Comparison of ENCODE assay signal across 31 cellular contexts in genomic region chr2:201579536-201579935, GRCh38.
DNase-seq lines count a peak whose midpoint lies in the region; ATAC-seq and TF ChIP-seq lines count a peak whose summit lies in the region.
"Had no signal": no experiment of that assay in that cellular context is flagged by ENCODE, and none has a peak within 500 bp of the region (broad histone marks: within the 10 kb centered on the region; RNA-seq: fewer than 3 reads in every experiment).

No MANE protein-coding gene starts in this region.

- peak overlapping the region; percentile 65 for H3K27ac Mint-ChIP-seq in Caco-2 (ENCODE audit: unreplicated experiment)
- H3K27ac Mint-ChIP-seq: activated CD4-positive, alpha-beta T cell treated with anti-CD3 and anti-CD28 coated beads, Interleukin-2, amount 10 ng/mL, durations not matched to agents 7 days and 5 days; activated naive CD8-positive, alpha-beta T cell; T-cell had no signal

- H3K27me3 ChIP-seq in Caco-2 (replicated peaks; ENCODE audit: control insufficient read depth, insufficient read depth, low read length) (no peaks in the 10 kb centered on the region), fibroblast of lung (ENCODE audit: control insufficient read depth, insufficient read depth, low read length) (no peaks in the 10 kb centered on the region), osteoblast (ENCODE audit: insufficient read depth, low read length) (no peaks in the 10 kb centered on the region)
- H3K27me3 ChIP-seq: ascending aorta; BLaER1 treated with 17β-estradiol and CSF1 and Interleukin-3, amounts not matched to agents 10 nM and 100 nM; dorsolateral prefrontal cortex; esophagus squamous epithelium; pancreas had no signal

- H2AFZ ChIP-seq in fibroblast of lung (ENCODE audit: low read length), result no peak overlapping the region
- H2AFZ ChIP-seq in osteoblast (ENCODE audit: low read length), result no peak overlapping the region

- no peaks in the 10 kb centered on the region for H3K27me3 Mint-ChIP-seq in Caco-2 (ENCODE audit: insufficient read depth, unreplicated experiment)

- BruUV-seq in Caco-2 (replicated peaks; lab: Mats Ljungman, UMichigan), result no TSS peak

- CTCF ChIA-PET in Caco-2 (lab: Charles Lee), result no interaction called here

- H3K4me1 ChIP-seq in Caco-2 (peaks cover 19% of the 10 kb centered on the region), fibroblast of lung (ENCODE audit: control insufficient read depth, extremely low read depth, insufficient read depth, low read length) (peaks cover 3% of the 10 kb centered on the region), osteoblast (ENCODE audit: insufficient read depth, low read length) (peaks cover 14% of the 10 kb centered on the region)
- H3K4me1 ChIP-seq: ascending aorta, esophagus squamous epithelium, pancreas had no signal

- no peak overlapping the region for H3K27ac ChIP-seq in fibroblast of lung (ENCODE audit: insufficient read depth, low read length)
- H3K27ac ChIP-seq in osteoblast (ENCODE audit: low read depth, low read length), result peak overlapping the region; percentile 57
- H3K27ac ChIP-seq: ascending aorta; BLaER1 treated with 17β-estradiol and CSF1 and Interleukin-3, amounts not matched to agents 10 nM and 100 nM; dorsolateral prefrontal cortex; esophagus squamous epithelium; pancreas; thoracic aorta had no signal

- no peaks in the 10 kb centered on the region for H3K9me3 Mint-ChIP-seq in Caco-2 (ENCODE audit: unreplicated experiment)
- H3K9me3 Mint-ChIP-seq: activated CD4-positive, alpha-beta T cell treated with anti-CD3 and anti-CD28 coated beads, Interleukin-2, amount 10 ng/mL, durations not matched to agents 7 days and 5 days; T-cell had no signal

- H3K4me3 ChIP-seq in Caco-2 (ENCODE audit: low read depth, low read length), result no peak overlapping the region
- H3K4me3 ChIP-seq in fibroblast of lung (replicated peaks in 1 of 4; ENCODE audit: control extremely low read depth in 1 of 4, insufficient read depth in 1 of 4, low read depth in 3 of 4, low read length in 4 of 4), result no peak overlapping the region
- H3K4me3 ChIP-seq in osteoblast (ENCODE audit: insufficient read depth, low read length), result no peak overlapping the region
- H3K4me3 ChIP-seq: ascending aorta; BLaER1 treated with 17β-estradiol and CSF1 and Interleukin-3, amounts not matched to agents 10 nM and 100 nM; dorsolateral prefrontal cortex; esophagus squamous epithelium; pancreas; thoracic aorta had no signal

- intact Hi-C loops in Caco-2 (cut with micrococcal nuclease; ENCODE audit: unreplicated experiment), result no loop called here

- H3K4me2 ChIP-seq in fibroblast of lung (ENCODE audit: extremely low read depth, insufficient read depth, low read length) (no peak overlapping the region), osteoblast (ENCODE audit: insufficient read depth, low read length) (peak overlapping the region; percentile 39)
- H3K4me2 ChIP-seq: BLaER1 treated with 17β-estradiol and CSF1 and Interleukin-3, amounts not matched to agents 10 nM and 100 nM had no signal

- H3K79me2 ChIP-seq in fibroblast of lung (ENCODE audit: control insufficient read depth, insufficient read depth, low read length) (no peaks in the 10 kb centered on the region), osteoblast (ENCODE audit: insufficient read depth, low read length) (no peaks in the 10 kb centered on the region)

- POLR2A ChIA-PET in Caco-2 (lab: Charles Lee), result no interaction called here

- peaks cover 20% of the 10 kb centered on the region for H3K4me1 Mint-ChIP-seq in Caco-2 (ENCODE audit: low read depth, unreplicated experiment)
- H3K4me1 Mint-ChIP-seq: activated CD4-positive, alpha-beta T cell treated with anti-CD3 and anti-CD28 coated beads, Interleukin-2, amount 10 ng/mL, durations not matched to agents 7 days and 5 days; T-cell had no signal

- H3K9me3 ChIP-seq in Caco-2 (no peaks in the 10 kb centered on the region), fibroblast of lung (ENCODE audit: control insufficient read depth, insufficient read depth, low read depth, low read length) (no peaks in the 10 kb centered on the region), osteoblast (ENCODE audit: low read depth, low read length) (no peaks in the 10 kb centered on the region)
- H3K9me3 ChIP-seq: ascending aorta; BLaER1 treated with 17β-estradiol and CSF1 and Interleukin-3, amounts not matched to agents 10 nM and 100 nM; esophagus squamous epithelium; pancreas; thoracic aorta had no signal

- ATAC-seq in SK-N-SH treated with all-trans-retinoic acid at 6 μM for 48 hours, result 0 out of 3 replicates have a peak, but pooled peaks have one; percentile 21
- no peak for ATAC-seq in HG03097 (IDR thresholded peaks at IDR 0.05; ENCODE audit: low FRiP score, unreplicated experiment)
- no peak for ATAC-seq in GM19455 (IDR thresholded peaks at IDR 0.05; ENCODE audit: unreplicated experiment)
- ATAC-seq: left colon, pancreas, T-cell had no signal

- H3K36me3 ChIP-seq in Caco-2 (ENCODE audit: control insufficient read depth, insufficient read depth, low read length) (no peaks in the 10 kb centered on the region), fibroblast of lung (ENCODE audit: control insufficient read depth, insufficient read depth, low read length) (no peaks in the 10 kb centered on the region), osteoblast (ENCODE audit: insufficient read depth, low read length) (no peaks in the 10 kb centered on the region)
- H3K36me3 ChIP-seq: ascending aorta; BLaER1 treated with 17β-estradiol and CSF1 and Interleukin-3, amounts not matched to agents 10 nM and 100 nM; esophagus squamous epithelium; pancreas; thoracic aorta had no signal

- H4K20me1 ChIP-seq in fibroblast of lung (ENCODE audit: control insufficient read depth, extremely low read depth, insufficient read depth, low read length), result no peaks in the 10 kb centered on the region
- no peaks in the 10 kb centered on the region for H4K20me1 ChIP-seq in osteoblast (ENCODE audit: insufficient read depth, low read length)
- H4K20me1 ChIP-seq: BLaER1 treated with 17β-estradiol and CSF1 and Interleukin-3, amounts not matched to agents 10 nM and 100 nM had no signal

- DNase-seq in Caco-2 (no peak), fibroblast of lung (ENCODE audit: low read depth in 2 of 2) (peak; percentile 3 to 66), osteoblast (ENCODE audit: insufficient read length, low spot score, missing footprints) (no peak)
- DNase-seq in activated CD4-positive, alpha-beta T cell treated with anti-CD3 and anti-CD28 coated beads, Interleukin-2, amount 50 U/mL, for 48 hours, result no peak
- DNase-seq: ACHN; activated CD4-positive, alpha-beta T cell treated with anti-CD3 and anti-CD28 coated beads, Interleukin-2, amount 10 ng/mL, durations not matched to agents 7 days and 5 days; activated effector memory CD4-positive, alpha-beta T cell treated with Interleukin-2 at 50 U/mL for 16 hours; activated T-cell treated with anti-CD3 and anti-CD28 coated beads, Interleukin-2, amount 50 U/mL, for 1 hour; COR-L47; dorsolateral prefrontal cortex; esophagus squamous epithelium; GF-D8; hypothalamus; left colon; mammary epithelial cell; MV-4-11; NCI-H1436 treated with DMSO at 0.1 percent for 48 hours; NCI-H2081 treated with DMSO at 0.1 percent for 48 hours; NCI-H345; NCI-H774; pancreas; small intestine; stimulated activated naive CD4-positive, alpha-beta T cell; T-cell had no signal

- H3K9ac ChIP-seq in fibroblast of lung (ENCODE audit: insufficient read depth, low read length), result no peak overlapping the region
- H3K9ac ChIP-seq: BLaER1 treated with 17β-estradiol and CSF1 and Interleukin-3, amounts not matched to agents 10 nM and 100 nM had no signal

- H3K4me3 Mint-ChIP-seq in Caco-2 (ENCODE audit: unreplicated experiment), result no peak overlapping the region
- H3K4me3 Mint-ChIP-seq: activated CD4-positive, alpha-beta T cell treated with anti-CD3 and anti-CD28 coated beads, Interleukin-2, amount 10 ng/mL, durations not matched to agents 7 days and 5 days; activated naive CD8-positive, alpha-beta T cell; T-cell had no signal

- no peak for TF ChIP-seq CTCF in Caco-2 (IDR thresholded peaks at IDR 0.05; ENCODE audit: insufficient read depth in 1 of 2, low read depth in 1 of 2, low read length in 1 of 2, severe bottlenecking in 1 of 2, unreplicated experiment in 1 of 2)
- no peak for TF ChIP-seq CTCF in fibroblast of lung (conservative IDR thresholded peaks at IDR 0.05 in 1 of 2, IDR thresholded peaks at IDR 0.05 in 1 of 2; ENCODE audit: low read depth in 1 of 2, low read length in 2 of 2)
- TF ChIP-seq CTCF in osteoblast (IDR thresholded peaks at IDR 0.05; ENCODE audit: extremely low read depth, low read depth, low read length), result no peak

- H3K36me3 Mint-ChIP-seq in Caco-2 (ENCODE audit: insufficient read depth, unreplicated experiment), result no peaks in the 10 kb centered on the region
- H3K36me3 Mint-ChIP-seq: activated naive CD8-positive, alpha-beta T cell; T-cell had no signal

TF ChIP-seq in SK-N-SH treated with all-trans-retinoic acid at 6 μM for 48 hours, 23 proteins besides CTCF, POLR2A, EP300 and RAD21 (continues in another document):
- TF ChIP-seq CSDC2 (CRISPR knock-in tag; IDR thresholded peaks at IDR 0.05) (no peak), CSRNP3 (CRISPR knock-in tag; IDR thresholded peaks at IDR 0.05) (no peak)

Comparison
In these comparisons a context has a peak if more than half of its experiments do, and no peak if none do; other contexts are left out.
1. DNase-seq: peak in fibroblast of lung (2 of 2); none in Caco-2 (0 of 2), osteoblast (single experiment) and activated CD4-positive, alpha-beta T cell treated with anti-CD3 and anti-CD28 coated beads, Interleukin-2, amount 50 U/mL, for 48 hours (0 of 2).